20 cellular contexts compared by ENCODE assay signal in the genomic region with DNA sequence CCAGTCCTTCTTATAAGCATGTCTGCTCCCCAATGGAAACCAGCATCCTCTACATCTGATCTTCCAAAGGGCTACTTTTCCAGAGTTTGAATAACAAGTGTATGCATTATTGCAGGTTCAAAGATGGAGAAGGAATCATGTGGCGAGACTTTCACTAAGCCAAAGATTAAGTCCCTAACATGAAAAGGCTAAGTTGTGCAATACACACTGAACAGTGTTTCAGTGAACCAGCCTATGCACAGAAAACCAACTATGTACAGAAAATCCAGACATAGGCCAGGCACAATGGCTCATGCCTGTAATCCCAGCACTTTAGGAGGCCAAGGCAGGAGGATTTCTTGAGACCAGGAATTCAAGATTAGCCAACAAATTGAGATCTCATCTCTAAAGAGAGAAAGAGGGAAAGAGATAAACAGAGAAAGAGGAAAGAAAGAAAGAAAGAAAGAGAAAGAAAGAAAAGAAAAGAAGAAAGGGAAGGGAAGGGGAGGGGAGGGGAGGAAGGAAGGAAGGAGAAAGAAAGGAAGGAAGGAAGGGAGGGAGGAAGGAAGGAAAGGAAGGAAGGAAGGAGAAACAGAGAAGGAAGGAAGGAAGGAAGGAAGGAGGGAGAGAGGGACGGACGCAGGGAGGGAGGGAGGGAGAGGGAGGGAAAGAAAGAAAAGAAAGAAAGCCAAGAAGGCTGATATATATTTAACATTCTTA.
DNase-seq lines count a peak whose midpoint lies in the region; ATAC-seq, FAIRE-seq and TF ChIP-seq lines count a peak whose summit lies in the region.
"Had no signal": no experiment of that assay in that cellular context is flagged by ENCODE, and none has a peak within 500 bp of the region (broad histone marks: within the 10 kb centered on the region; RNA-seq: fewer than 3 reads in every experiment).

No MANE protein-coding gene starts in this region.

- TF ChIP-seq RAD21 in HepG2 (CRISPR knock-in tag; IDR thresholded peaks at IDR 0.05), result no peak

- no peak overlapping the region for H2AFZ ChIP-seq in HepG2 (ENCODE audit: low read length)
- H2AFZ ChIP-seq: GM23248 had no signal

- peaks cover 29% of the 10 kb centered on the region for H3K27me3 Mint-ChIP-seq in nephron progenitor cell (ENCODE audit: low read depth, poor library complexity)
- H3K27me3 Mint-ChIP-seq in CD8-positive, alpha-beta T cell (ENCODE audit: low read depth), result no peaks in the 10 kb centered on the region

- peaks cover 10% of the 10 kb centered on the region for H3K36me3 Mint-ChIP-seq in nephron progenitor cell (ENCODE audit: low read depth)
- H3K36me3 Mint-ChIP-seq in CD8-positive, alpha-beta T cell, result peaks cover 34% of the 10 kb centered on the region

- H3K27ac Mint-ChIP-seq in nephron progenitor cell, result peak overlapping the region; percentile 16
- no peak overlapping the region for H3K27ac Mint-ChIP-seq in CD8-positive, alpha-beta T cell
- H3K27ac Mint-ChIP-seq: CD4-positive, alpha-beta memory T cell; H9; HFFc6 had no signal

- TF ChIP-seq POLR2A in HepG2 (IDR thresholded peaks at IDR 0.05; ENCODE audit: insufficient read depth in 1 of 2, low read depth in 2 of 2, low read length in 2 of 2) (no peak), right lobe of liver (IDR thresholded peaks at IDR 0.05) (no peak)

- no peaks in the 10 kb centered on the region for H3K36me3 ChIP-seq in HepG2 (replicated peaks in 1 of 2; ENCODE audit: control insufficient read depth in 1 of 2, insufficient read depth in 2 of 2, low read length in 2 of 2)
- H3K36me3 ChIP-seq in right lobe of liver, result no peaks in the 10 kb centered on the region
- H3K36me3 ChIP-seq in H7 (replicated peaks; ENCODE audit: control insufficient read depth, insufficient read depth, low read length), result no peaks in the 10 kb centered on the region
- no peaks in the 10 kb centered on the region for H3K36me3 ChIP-seq in CD8-positive, alpha-beta T cell (ENCODE audit: insufficient read depth, low read length)

- no peaks in the 10 kb centered on the region for H3K9me3 ChIP-seq in HepG2 (ENCODE audit: low read length)
- no peaks in the 10 kb centered on the region for H3K9me3 ChIP-seq in right lobe of liver
- H3K9me3 ChIP-seq in CD8-positive, alpha-beta T cell (ENCODE audit: low read length), result no peaks in the 10 kb centered on the region
- H3K9me3 ChIP-seq: Caco-2 had no signal

- H3K27ac ChIP-seq in HepG2 (ENCODE audit: extremely low read length, insufficient read depth, low read length) (no peak overlapping the region), right lobe of liver (no peak overlapping the region)
- no peak overlapping the region for H3K27ac ChIP-seq in CD8-positive, alpha-beta T cell (ENCODE audit: low read depth, low read length)
- H3K27ac ChIP-seq: GM23248 had no signal

- no peaks in the 10 kb centered on the region for H3K4me1 Mint-ChIP-seq in nephron progenitor cell
- H3K4me1 Mint-ChIP-seq in CD8-positive, alpha-beta T cell (ENCODE audit: low read depth), result peaks cover 4% of the 10 kb centered on the region

- TF ChIP-seq CTCF in HepG2 (CRISPR knock-in tag; IDR thresholded peaks at IDR 0.05) (no peak), right lobe of liver (IDR thresholded peaks at IDR 0.05) (no peak), nephron progenitor cell (IDR thresholded peaks at IDR 0.05) (no peak)
- TF ChIP-seq CTCF in CD8-positive, alpha-beta T cell (IDR thresholded peaks at IDR 0.05), result no peak

- H3K27me3 ChIP-seq in HepG2 (ENCODE audit: control insufficient read depth in 1 of 2, insufficient read depth in 2 of 2, low read length in 2 of 2), result no peaks in the 10 kb centered on the region
- no peaks in the 10 kb centered on the region for H3K27me3 ChIP-seq in right lobe of liver
- no peaks in the 10 kb centered on the region for H3K27me3 ChIP-seq in H7 (ENCODE audit: control insufficient read depth, insufficient read depth, low read length)
- no peaks in the 10 kb centered on the region for H3K27me3 ChIP-seq in CD8-positive, alpha-beta T cell (ENCODE audit: insufficient read depth, low read length)

- peaks cover 22% of the 10 kb centered on the region for H3K9me3 Mint-ChIP-seq in nephron progenitor cell
- H3K9me3 Mint-ChIP-seq in CD8-positive, alpha-beta T cell, result peaks cover 7% of the 10 kb centered on the region

- POLR2A ChIA-PET in HepG2 (lab: Yijun Ruan, JAX), result no interaction called here
- POLR2A ChIA-PET in CD8-positive, alpha-beta T cell (lab: Charles Lee), result no interaction called here

- no peak for DNase-seq in HepG2 (ENCODE audit: low spot score)
- DNase-seq in right lobe of liver, result no peak
- DNase-seq in MV-4-11 (lab: John Stamatoyannopoulos, UW), result peak; percentile 33
- no peak for DNase-seq in nephron progenitor cell
- DNase-seq in H7, result no peak
- DNase-seq in CD8-positive, alpha-beta T cell, result no peak
- no peak for DNase-seq in NCI-H2107 treated with DMSO at 0.1 percent for 48 hours (lab: John Stamatoyannopoulos, UW; ENCODE audit: unreplicated experiment)
- DNase-seq: C1 segment of cervical spinal cord; Caco-2; CD4-positive, alpha-beta memory T cell; DMS153; DND-41; GDM1; GM23248; H9 had no signal

- no peaks in the 10 kb centered on the region for H3K4me1 ChIP-seq in HepG2 (ENCODE audit: insufficient read depth, low read length)
- H3K4me1 ChIP-seq in right lobe of liver, result no peaks in the 10 kb centered on the region
- no peaks in the 10 kb centered on the region for H3K4me1 ChIP-seq in CD8-positive, alpha-beta T cell (ENCODE audit: insufficient read depth, low read length)
- H3K4me1 ChIP-seq: Caco-2 had no signal

- no peak for FAIRE-seq in HepG2 (lab: Jason Lieb, UNC)
- FAIRE-seq: GM12878, GM19239, H1 had no signal

- no peak for ATAC-seq in HepG2
- no peak for ATAC-seq in right lobe of liver
- no peak for ATAC-seq in CD8-positive, alpha-beta T cell
- ATAC-seq: GM12878, HCT116 had no signal

- no peak overlapping the region for H3K4me3 Mint-ChIP-seq in nephron progenitor cell
- no peak overlapping the region for H3K4me3 Mint-ChIP-seq in CD8-positive, alpha-beta T cell
- H3K4me3 Mint-ChIP-seq: H9, HFFc6 had no signal

- no peaks in the 10 kb centered on the region for H4K20me1 ChIP-seq in HepG2 (ENCODE audit: insufficient read depth, low read length)

- CTCF ChIA-PET in HepG2 (lab: Yijun Ruan, JAX; ENCODE audit: low intra/inter-chr PET ratio, low total read pairs), result no interaction called here
- CTCF ChIA-PET in CD8-positive, alpha-beta T cell (lab: Charles Lee), result interaction anchor here (0.8 kb wide), 1 partner anchor 12 kb away, joined by 3 read pairs; no protein-coding TSS in a partner anchor

- TF ChIP-seq EP300 in HepG2 (IDR thresholded peaks at IDR 0.05; ENCODE audit: low read depth in 2 of 2, low read length in 2 of 2) (no peak), HepG2 (CRISPR knock-in tag; IDR thresholded peaks at IDR 0.05; ENCODE audit: borderline replicate concordance) (no peak)

- intact Hi-C loops in HepG2 (cut with micrococcal nuclease; ENCODE audit: unreplicated experiment) (no loop called here), right lobe of liver (cut with DNase I) (no loop called here)
- intact Hi-C loops in CD8-positive, alpha-beta T cell (cut with DNase I, micrococcal nuclease), result no loop called here

- no peak overlapping the region for H3K9ac ChIP-seq in HepG2 (ENCODE audit: insufficient read depth, low read depth, low read length)
- H3K9ac ChIP-seq: GM23248 had no signal

- H3K79me2 ChIP-seq in HepG2 (ENCODE audit: insufficient read depth, low read length), result no peaks in the 10 kb centered on the region

- no TSS peak for BruUV-seq in HepG2 (replicated peaks; lab: Mats Ljungman, UMichigan)

- H3K4me3 ChIP-seq in HepG2 (replicated peaks in 1 of 3; ENCODE audit: insufficient read depth in 1 of 3, low read depth in 2 of 3, low read length in 3 of 3) (no peak overlapping the region), right lobe of liver (no peak overlapping the region), H7 (ENCODE audit: insufficient read depth, low read depth, low read length) (no peak overlapping the region)
- no peak overlapping the region for H3K4me3 ChIP-seq in CD8-positive, alpha-beta T cell (ENCODE audit: low read depth, low read length)
- H3K4me3 ChIP-seq: GM12878, GM23248 had no signal

- in situ Hi-C loops in HepG2 (cut with HindIII; ENCODE audit: extremely low pct_ligation_motif_present, low pct_unique_long_range_greater_than_20kb), result no loop called here

- no peak overlapping the region for H3K4me2 ChIP-seq in HepG2 (ENCODE audit: low read depth, low read length)

- 84% methylated on average over 3 of the region's 3 CpGs for WGBS in HepG2 (ENCODE audit: low lambda C conversion rate)
- 64% methylated on average over 3 of the region's 3 CpGs for WGBS in right lobe of liver (ENCODE audit: insufficient coverage, low coverage, low lambda C conversion rate, missing lambda C conversion rate)

TF ChIP-seq in HepG2, 621 proteins besides CTCF, POLR2A, EP300 and RAD21:
- peak; percentile 29 for TF ChIP-seq HNRNPK (IDR thresholded peaks at IDR 0.05; ENCODE audit: low read depth, low read length, poor library complexity, severe bottlenecking)
- peak; percentile 63; the same call in 1 of the 2 replicates for TF ChIP-seq CEBPB (IDR thresholded peaks at IDR 0.05; ENCODE audit: borderline replicate concordance, low read depth, low read length)
- TF ChIP-seq, protein P1, sequence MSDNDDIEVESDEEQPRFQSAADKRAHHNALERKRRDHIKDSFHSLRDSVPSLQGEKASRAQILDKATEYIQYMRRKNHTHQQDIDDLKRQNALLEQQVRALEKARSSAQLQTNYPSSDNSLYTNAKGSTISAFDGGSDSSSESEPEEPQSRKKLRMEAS (IDR thresholded peaks at IDR 0.05), result no peak
